28 cellular contexts compared by ENCODE assay signal in the genomic region with DNA sequence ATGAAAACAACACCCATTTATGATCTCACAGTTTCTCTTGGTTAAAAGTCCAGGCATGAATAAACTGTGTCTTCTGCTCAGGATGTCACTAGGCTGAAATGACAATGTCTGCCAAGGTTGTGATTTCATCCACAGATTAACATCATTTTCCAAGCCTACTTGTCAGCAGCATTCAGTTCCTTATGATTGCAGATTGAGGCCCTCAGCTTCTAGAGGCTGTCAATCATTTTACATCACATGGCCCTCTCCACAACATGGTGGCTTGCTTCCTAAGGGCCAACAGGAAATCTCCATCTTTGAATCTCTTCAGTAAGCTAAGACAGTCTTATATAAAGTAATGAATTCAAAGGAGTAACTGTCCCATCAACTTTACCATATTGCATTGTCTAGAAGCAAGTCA.
"Had no signal": no experiment of that assay in that cellular context is flagged by ENCODE, and none has a peak within 500 bp of the region (broad histone marks: within the 10 kb centered on the region; RNA-seq: fewer than 3 reads in every experiment).

No MANE protein-coding gene starts in this region.

- H3K27me3 ChIP-seq: stomach, suprapubic skin, testis, tibial artery, tibial nerve, transverse colon, upper lobe of left lung, upper lobe of right lung, uterus, vagina had no signal

- FAIRE-seq: urothelium cell line had no signal

- H3K9me3 Mint-ChIP-seq: stimulated activated memory B cell treated with anti-CD40 and anti-IgM and Interleukin-4, amounts not matched to agents 10 μg/mL and 1 μg/mL and 100 μg/mL, for 72 hours; stimulated activated naive B cell treated with anti-CD40 and anti-IgM and Interleukin-4, amounts not matched to agents 10 μg/mL and 1 μg/mL and 100 μg/mL, for 72 hours; stimulated activated naive CD8-positive, alpha-beta T cell treated with anti-CD3 and anti-CD28 coated beads, Interleukin-15, amount 100 ng/mL, for 72 hours; stimulated activated naive CD8-positive, alpha-beta T cell treated with anti-CD3 and anti-CD28 coated beads, Interleukin-15, Interleukin-2, amounts not matched to agents 100 ng/mL and 50 ng/mL, for 24 hours; type B pancreatic cell had no signal

- H3K4me1 Mint-ChIP-seq: stimulated activated effector memory CD8-positive, alpha-beta T cell treated with anti-CD3 and anti-CD28 coated beads, Interleukin-12 subunit alpha, Interleukin-12 subunit beta, amount 100 ng/mL, for 72 hours; stimulated activated memory B cell treated with anti-CD40 and anti-IgM and Interleukin-4, amounts not matched to agents 10 μg/mL and 1 μg/mL and 100 μg/mL, for 72 hours; stimulated activated naive B cell treated with anti-CD40 and anti-IgM and Interleukin-4, amounts not matched to agents 10 μg/mL and 1 μg/mL and 100 μg/mL, for 72 hours; stimulated activated naive CD8-positive, alpha-beta T cell treated with anti-CD3 and anti-CD28 coated beads, Interleukin-15, amount 100 ng/mL, for 72 hours had no signal

- H3K9me3 ChIP-seq: stomach, suprapubic skin, testis, thoracic aorta, tibial artery, tibial nerve, transverse colon, upper lobe of left lung, upper lobe of right lung, uterus, vagina had no signal

- H3K36me3 ChIP-seq: stomach, suprapubic skin, thoracic aorta, tibial artery, tibial nerve, transverse colon, upper lobe of left lung, upper lobe of right lung, uterus, vagina had no signal

- H3K4me3 Mint-ChIP-seq: stimulated activated effector memory CD8-positive, alpha-beta T cell treated with anti-CD3 and anti-CD28 coated beads, Interleukin-12 subunit alpha, Interleukin-12 subunit beta, amount 100 ng/mL, for 72 hours; stimulated activated memory B cell treated with anti-CD40 and anti-IgM and Interleukin-4, amounts not matched to agents 10 μg/mL and 1 μg/mL and 100 μg/mL, for 72 hours; stimulated activated naive B cell treated with anti-CD40 and anti-IgM and Interleukin-4, amounts not matched to agents 10 μg/mL and 1 μg/mL and 100 μg/mL, for 72 hours; stimulated activated naive CD8-positive, alpha-beta T cell treated with anti-CD3 and anti-CD28 coated beads, Interleukin-15, amount 100 ng/mL, for 72 hours; stimulated activated naive CD8-positive, alpha-beta T cell treated with anti-CD3 and anti-CD28 coated beads, Interleukin-15, Interleukin-2, amounts not matched to agents 100 ng/mL and 50 ng/mL, for 24 hours; type B pancreatic cell had no signal

- H3K27ac ChIP-seq: stomach, suprapubic skin, testis, thoracic aorta, tibial artery, tibial nerve, transverse colon, upper lobe of left lung, upper lobe of right lung, uterus, vagina had no signal

- H3K27me3 Mint-ChIP-seq: stimulated activated memory B cell treated with anti-CD40 and anti-IgM and Interleukin-4, amounts not matched to agents 10 μg/mL and 1 μg/mL and 100 μg/mL, for 72 hours; stimulated activated naive B cell treated with anti-CD40 and anti-IgM and Interleukin-4, amounts not matched to agents 10 μg/mL and 1 μg/mL and 100 μg/mL, for 72 hours; stimulated activated naive CD8-positive, alpha-beta T cell treated with anti-CD3 and anti-CD28 coated beads, Interleukin-15, amount 100 ng/mL, for 72 hours; stimulated activated naive CD8-positive, alpha-beta T cell treated with anti-CD3 and anti-CD28 coated beads, Interleukin-15, Interleukin-2, amounts not matched to agents 100 ng/mL and 50 ng/mL, for 24 hours; type B pancreatic cell had no signal

- H3K36me3 Mint-ChIP-seq: stimulated activated effector memory CD8-positive, alpha-beta T cell treated with anti-CD3 and anti-CD28 coated beads, Interleukin-12 subunit alpha, Interleukin-12 subunit beta, amount 100 ng/mL, for 72 hours; stimulated activated memory B cell treated with anti-CD40 and anti-IgM and Interleukin-4, amounts not matched to agents 10 μg/mL and 1 μg/mL and 100 μg/mL, for 72 hours; stimulated activated naive B cell treated with anti-CD40 and anti-IgM and Interleukin-4, amounts not matched to agents 10 μg/mL and 1 μg/mL and 100 μg/mL, for 72 hours; type B pancreatic cell had no signal

- DNase-seq: stimulated activated CD4-positive, alpha-beta T cell treated with anti-CD3 and anti-CD28 coated beads, Interleukin-2, amount 100 ng/mL, for 48 hours; stimulated activated CD4-positive, alpha-beta T cell treated with anti-CD3 and anti-CD28 coated beads, Interleukin-4, amount 100 ng/mL, for 1 hour; stimulated activated CD4-positive, alpha-beta T cell treated with anti-CD3 and anti-CD28 coated beads, Interleukin-4, amount 100 ng/mL, for 24 hours; stimulated activated CD4-positive, alpha-beta T cell treated with anti-CD3 and anti-CD28 coated beads, Interleukin-4, amount 100 ng/mL, for 4 hours; stimulated activated CD8-positive, alpha-beta memory T cell treated with anti-CD3 and anti-CD28 coated beads, Interleukin-4, amount 100 ng/mL, for 48 hours; stimulated activated naive B cell treated with anti-CD40 and anti-IgM and Interleukin-4, amounts not matched to agents 10 μg/mL and 1 μg/mL and 100 μg/mL, for 72 hours; stimulated activated naive CD4-positive, alpha-beta T cell; stimulated activated naive CD4-positive, alpha-beta T cell treated with Interleukin-2 at 50 U/mL for 16 hours; stimulated activated naive CD8-positive, alpha-beta T cell treated with anti-CD3 and anti-CD28 coated beads, Interleukin-15, amount 100 ng/mL, for 72 hours; stimulated activated naive CD8-positive, alpha-beta T cell treated with anti-CD3 and anti-CD28 coated beads, Interleukin-15, Interleukin-2, amounts not matched to agents 100 U/mL and 50 U/mL, for 24 hours; stomach; substantia nigra; testis; tibial artery; transverse colon; trophoblast cell; upper lobe of left lung; upper lobe of right lung; uterus had no signal

- H3K4me3 ChIP-seq: stomach, suprapubic skin, testis, thoracic aorta, tibial artery, tibial nerve, transverse colon, upper lobe of left lung, upper lobe of right lung, uterus, vagina had no signal

- H3K4me1 ChIP-seq: stomach, suprapubic skin, testis, tibial artery, tibial nerve, transverse colon, upper lobe of left lung, upper lobe of right lung, uterus, vagina had no signal

- ATAC-seq: stimulated activated effector memory CD8-positive, alpha-beta T cell treated with anti-CD3 and anti-CD28 coated beads, Interleukin-12 subunit alpha, Interleukin-12 subunit beta, amount 100 ng/mL, for 72 hours; stimulated activated memory B cell treated with anti-CD40 and anti-IgM and Interleukin-4, amounts not matched to agents 10 μg/mL and 1 μg/mL and 100 μg/mL, for 72 hours; stimulated activated naive B cell treated with anti-CD40 and anti-IgM and Interleukin-4, amounts not matched to agents 10 μg/mL and 1 μg/mL and 100 μg/mL, for 72 hours; stimulated activated naive CD8-positive, alpha-beta T cell treated with anti-CD3 and anti-CD28 coated beads, Interleukin-15, amount 100 ng/mL, for 72 hours; stimulated activated naive CD8-positive, alpha-beta T cell treated with anti-CD3 and anti-CD28 coated beads, Interleukin-15, Interleukin-2, amounts not matched to agents 100 U/mL and 50 U/mL, for 24 hours; upper lobe of right lung had no signal

- H3K27ac Mint-ChIP-seq: stimulated activated effector memory CD8-positive, alpha-beta T cell treated with anti-CD3 and anti-CD28 coated beads, Interleukin-12 subunit alpha, Interleukin-12 subunit beta, amount 100 ng/mL, for 72 hours; stimulated activated memory B cell treated with anti-CD40 and anti-IgM and Interleukin-4, amounts not matched to agents 10 μg/mL and 1 μg/mL and 100 μg/mL, for 72 hours; stimulated activated naive B cell treated with anti-CD40 and anti-IgM and Interleukin-4, amounts not matched to agents 10 μg/mL and 1 μg/mL and 100 μg/mL, for 72 hours; stimulated activated naive CD8-positive, alpha-beta T cell treated with anti-CD3 and anti-CD28 coated beads, Interleukin-15, Interleukin-2, amounts not matched to agents 100 ng/mL and 50 ng/mL, for 24 hours; type B pancreatic cell had no signal
